8 cellular contexts compared by ENCODE assay signal in genomic region chr4:1809754-1810502, GRCh38. TPM values are rescaled to one million over a fixed set of nuclear protein-coding genes. Genes with fewer than 3 reads are reported as not detected.
DNase-seq lines count a peak whose midpoint lies in the region; ATAC-seq lines count a peak whose summit lies in the region.

No MANE protein-coding gene starts in this region.

- H3K4me1 Mint-ChIP-seq in activated T-helper 2 cell treated with anti-CD3 and anti-CD28 coated beads, Interferon-gamma antibody, Interleukin-2, Interleukin-4, amounts not matched to agents 10 μg/mL and 5 μg/mL and 100 μg/mL, durations not matched to agents 14 hours and 24 hours and 36 hours (ENCODE audit: low read depth) = no peaks in the 10 kb centered on the region

- intact Hi-C loops in activated T-helper 2 cell treated with anti-CD3 and anti-CD28 coated beads, Interferon-gamma antibody, Interleukin-2, Interleukin-4, amounts not matched to agents 10 μg/mL and 5 μg/mL and 100 μg/mL, durations not matched to agents 14 hours and 24 hours and 36 hours (cut with micrococcal nuclease) = loop anchor here (1.0 kb wide), 1 partner anchor 62 kb away; no protein-coding TSS in a partner anchor

- no peak overlapping the region for H3K4me3 ChIP-seq in neuronal stem cell (ENCODE audit: low read length in 2 of 2)

- no peak overlapping the region for H4K8ac ChIP-seq in neuronal stem cell (ENCODE audit: low read depth, low read length)

- H2BK15ac ChIP-seq in neuronal stem cell (ENCODE audit: low read length) = no peak overlapping the region

- H3K4me2 ChIP-seq in neuronal stem cell (ENCODE audit: insufficient read depth, low read length, poor library complexity, severe bottlenecking) = no peak overlapping the region

- no peaks in the 10 kb centered on the region for H3K27me3 Mint-ChIP-seq in activated T-helper 2 cell treated with anti-CD3 and anti-CD28 coated beads, Interferon-gamma antibody, Interleukin-2, Interleukin-4, amounts not matched to agents 10 μg/mL and 5 μg/mL and 100 μg/mL, durations not matched to agents 14 hours and 24 hours and 36 hours (ENCODE audit: low read depth)

- H3K36me3 ChIP-seq in neuronal stem cell (replicated peaks in 1 of 2; ENCODE audit: control insufficient read depth in 2 of 2, insufficient read depth in 2 of 2, low read length in 2 of 2) = peaks cover 12 to 56% of the 10 kb centered on the region in 2 donors

- H3K9me3 Mint-ChIP-seq in activated T-helper 2 cell treated with anti-CD3 and anti-CD28 coated beads, Interferon-gamma antibody, Interleukin-2, Interleukin-4, amounts not matched to agents 10 μg/mL and 5 μg/mL and 100 μg/mL, durations not matched to agents 14 hours and 24 hours and 36 hours = no peaks in the 10 kb centered on the region

- no peak overlapping the region for H3K27ac Mint-ChIP-seq in activated T-helper 2 cell treated with anti-CD3 and anti-CD28 coated beads, Interferon-gamma antibody, Interleukin-2, Interleukin-4, amounts not matched to agents 10 μg/mL and 5 μg/mL and 100 μg/mL, durations not matched to agents 14 hours and 24 hours and 36 hours

- H2BK120ac ChIP-seq in neuronal stem cell (ENCODE audit: low read depth, low read length) = no peak overlapping the region

- peaks cover 7% of the 10 kb centered on the region for H3K36me3 Mint-ChIP-seq in activated T-helper 2 cell treated with anti-CD3 and anti-CD28 coated beads, Interferon-gamma antibody, Interleukin-2, Interleukin-4, amounts not matched to agents 10 μg/mL and 5 μg/mL and 100 μg/mL, durations not matched to agents 14 hours and 24 hours and 36 hours (ENCODE audit: low read depth)

- peak overlapping the region; percentile 90 for H3K18ac ChIP-seq in neuronal stem cell (ENCODE audit: low read length)

- H3K79me1 ChIP-seq in neuronal stem cell (ENCODE audit: low read depth, low read length) = no peaks in the 10 kb centered on the region

- no peaks in the 10 kb centered on the region for H3K9me3 ChIP-seq in neuronal stem cell (replicated peaks in 1 of 2; ENCODE audit: control insufficient read depth in 2 of 2, insufficient read depth in 1 of 2, low read depth in 1 of 2, low read length in 2 of 2)

- H3K23ac ChIP-seq in neuronal stem cell (ENCODE audit: low read depth, low read length, poor library complexity) = peak overlapping the region; percentile 44

- H2BK5ac ChIP-seq in neuronal stem cell (ENCODE audit: low read length) = no peak overlapping the region

- no peaks in the 10 kb centered on the region for H3K4me1 ChIP-seq in neuronal stem cell (ENCODE audit: control insufficient read depth in 2 of 2, insufficient read depth in 1 of 2, low read depth in 1 of 2, low read length in 2 of 2)

- peak overlapping the region; percentile 6 for H2AK5ac ChIP-seq in neuronal stem cell (ENCODE audit: low read depth, low read length)

- ATAC-seq in HG02885 (IDR thresholded peaks at IDR 0.05; ENCODE audit: poor library complexity, unreplicated experiment) (peak; percentile 58), GM21423 (IDR thresholded peaks at IDR 0.05; ENCODE audit: unreplicated experiment) (no peak)

- peak overlapping the region; percentile 38 for H3K9ac ChIP-seq in neuronal stem cell (ENCODE audit: low read depth, low read length, poor library complexity)

- no CpG with 5 or more reads among the region's 15 CpGs for WGBS in neuronal stem cell (ENCODE audit: extremely low coverage in 2 of 2, insufficient read length in 2 of 2, insufficient replicate concordance in 1 of 2), 2 donors

- H2AFZ ChIP-seq in neuronal stem cell (ENCODE audit: low read length) = no peak overlapping the region

- no peaks in the 10 kb centered on the region for H3K27me3 ChIP-seq in neuronal stem cell (ENCODE audit: control insufficient read depth in 3 of 3, insufficient read depth in 3 of 3, low read depth in 1 of 3, low read length in 3 of 3)

- H3K14ac ChIP-seq in neuronal stem cell (ENCODE audit: low read length) = no peak overlapping the region

- no peak overlapping the region for H3K27ac ChIP-seq in neuronal stem cell (replicated peaks; ENCODE audit: low read length)
- H3K27ac ChIP-seq in substantia nigra (ENCODE audit: low read depth, low read length, poor library complexity, severe bottlenecking) = no peak overlapping the region

- H3K4me3 Mint-ChIP-seq in activated T-helper 2 cell treated with anti-CD3 and anti-CD28 coated beads, Interferon-gamma antibody, Interleukin-2, Interleukin-4, amounts not matched to agents 10 μg/mL and 5 μg/mL and 100 μg/mL, durations not matched to agents 14 hours and 24 hours and 36 hours (ENCODE audit: low read depth) = no peak overlapping the region

- H2BK12ac ChIP-seq in neuronal stem cell (ENCODE audit: low read length) = no peak overlapping the region

- no peak overlapping the region for H3K4ac ChIP-seq in neuronal stem cell (ENCODE audit: low read length)

- peak; percentile 70 for DNase-seq in COLO668 (lab: John Stamatoyannopoulos, UW; ENCODE audit: unreplicated experiment)
- DNase-seq in RKO (ENCODE audit: low spot score) = peak; percentile 64
- DNase-seq in activated T-helper 2 cell treated with anti-CD3 and anti-CD28 coated beads, Interferon-gamma antibody, Interleukin-2, Interleukin-4, amounts not matched to agents 10 μg/mL and 5 μg/mL and 100 μg/mL, durations not matched to agents 14 hours and 24 hours and 36 hours (ENCODE audit: low spot score) = peak; percentile 60
- peak; percentile 29 for DNase-seq in fibroblast of the conjunctiva (ENCODE audit: low read depth)
- DNase-seq in neuronal stem cell (ENCODE audit: low spot score) = peak; percentile 76
- DNase-seq in substantia nigra (lab: John Stamatoyannopoulos, UW) = peak in 48 of 49 donors; percentile 15 to 87 (median 70)

- H4K91ac ChIP-seq in neuronal stem cell (ENCODE audit: low read depth, low read length, poor library complexity) = no peak overlapping the region

RNA-seq across cellular contexts. Expression of gene FGFR3, which starts 16.8 kb away (rescaled TPM):
- 0.67 and 0.80 TPM in 2 replicates for total RNA-seq in activated T-helper 2 cell treated with anti-CD3 and anti-CD28 coated beads, Interferon-gamma antibody, Interleukin-2, Interleukin-4, amounts not matched to agents 10 μg/mL and 5 μg/mL and 100 μg/mL, durations not matched to agents 14 hours and 24 hours and 36 hours
- 7.2 TPM for polyA plus RNA-seq in neuronal stem cell (2013, experiment 1 of 2)
- polyA plus RNA-seq in neuronal stem cell (2013, experiment 2 of 2) = 7.6 TPM

RNA-seq across cellular contexts. Expression of gene LETM1, which starts 46.0 kb away (rescaled TPM):
- 76.6 and 78.6 TPM in 2 replicates for total RNA-seq in activated T-helper 2 cell treated with anti-CD3 and anti-CD28 coated beads, Interferon-gamma antibody, Interleukin-2, Interleukin-4, amounts not matched to agents 10 μg/mL and 5 μg/mL and 100 μg/mL, durations not matched to agents 14 hours and 24 hours and 36 hours
- 12.8 TPM for polyA plus RNA-seq in neuronal stem cell (2013, experiment 1 of 2)
- 13.8 TPM for polyA plus RNA-seq in neuronal stem cell (2013, experiment 2 of 2)
